ENCODE assay signal across 9 cellular contexts in genomic region chr19:49339364-49340068, GRCh38. TPM values are rescaled to one million over a fixed set of nuclear protein-coding genes. Genes with fewer than 3 reads are reported as not detected.
DNase-seq lines count a peak whose midpoint lies in the region; ATAC-seq and TF ChIP-seq lines count a peak whose summit lies in the region.
"Had no signal": no experiment of that assay in that cellular context is flagged by ENCODE, and none has a peak within 500 bp of the region (broad histone marks: within the 10 kb centered on the region; RNA-seq: fewer than 3 reads in every experiment).

No MANE protein-coding gene starts in this region.

- peak overlapping the region; percentile 78 for H3K4me2 ChIP-seq in hepatocyte

- intact Hi-C loops in prostate gland (cut with DNase I), result no loop called here

- WGBS in hepatocyte (ENCODE audit: low lambda C conversion rate, missing lambda C conversion rate), result 18% methylated on average over 27 of the region's 45 CpGs
- WGBS in prostate gland, result 13% methylated on average over 21 of the region's 45 CpGs

- no peak overlapping the region for H2AFZ ChIP-seq in hepatocyte

- no peaks in the 10 kb centered on the region for H3K4me1 ChIP-seq in hepatocyte (ENCODE audit: insufficient read depth)
- H3K4me1 ChIP-seq in prostate gland (replicated peaks), result no peaks in the 10 kb centered on the region

- H3K9me3 Mint-ChIP-seq in stimulated activated effector memory CD8-positive, alpha-beta T cell treated with anti-CD3 and anti-CD28 coated beads, Interleukin-12 subunit alpha, Interleukin-12 subunit beta, amount 100 ng/mL, for 72 hours, result no peaks in the 10 kb centered on the region

- DNase-seq in NCI-H146 (lab: John Stamatoyannopoulos, UW), result peak; percentile 26
- no peak for DNase-seq in NCI-H146 treated with DMSO at 0.1 percent for 48 hours (lab: John Stamatoyannopoulos, UW; ENCODE audit: unreplicated experiment)
- DNase-seq in astrocyte of the cerebellum (ENCODE audit: low read depth), result no peak
- peak; percentile 87 for DNase-seq in hepatocyte (ENCODE audit: low spot score)
- DNase-seq in prostate gland (ENCODE audit: low spot score), result peak; percentile 88
- no peak for DNase-seq in stimulated activated effector memory CD8-positive, alpha-beta T cell treated with anti-CD3 and anti-CD28 coated beads, Interleukin-12 subunit alpha, Interleukin-12 subunit beta, amount 100 ng/mL, for 72 hours (ENCODE audit: low spot score in 2 of 2)
- DNase-seq: CD4-positive, CD25-positive, alpha-beta regulatory T cell had no signal

- H4K20me1 ChIP-seq in hepatocyte (ENCODE audit: insufficient read depth, poor library complexity, severe bottlenecking), result peaks cover 7% of the 10 kb centered on the region

- H3K4me1 Mint-ChIP-seq in stimulated activated effector memory CD8-positive, alpha-beta T cell treated with anti-CD3 and anti-CD28 coated beads, Interleukin-12 subunit alpha, Interleukin-12 subunit beta, amount 100 ng/mL, for 72 hours, result peaks cover 66% of the 10 kb centered on the region

- peak; percentile 45 for TF ChIP-seq POLR2A in prostate gland (IDR thresholded peaks at IDR 0.05)

- H3K36me3 ChIP-seq in hepatocyte (replicated peaks; ENCODE audit: insufficient read depth, low read depth) (no peaks in the 10 kb centered on the region), prostate gland (no peaks in the 10 kb centered on the region)

- H3K4me3 Mint-ChIP-seq in stimulated activated effector memory CD8-positive, alpha-beta T cell treated with anti-CD3 and anti-CD28 coated beads, Interleukin-12 subunit alpha, Interleukin-12 subunit beta, amount 100 ng/mL, for 72 hours, result no peak overlapping the region

- ATAC-seq in stimulated activated effector memory CD8-positive, alpha-beta T cell treated with anti-CD3 and anti-CD28 coated beads, Interleukin-12 subunit alpha, Interleukin-12 subunit beta, amount 100 ng/mL, for 72 hours, result no peak
- no peak for ATAC-seq in GM21447 (IDR thresholded peaks at IDR 0.05; ENCODE audit: unreplicated experiment)
- no peak for ATAC-seq in HG02759 (IDR thresholded peaks at IDR 0.05; ENCODE audit: unreplicated experiment)

- no peaks in the 10 kb centered on the region for H3K79me2 ChIP-seq in hepatocyte

- no peak for TF ChIP-seq CTCF in astrocyte of the cerebellum (IDR thresholded peaks at IDR 0.05; ENCODE audit: low read depth, low read length, missing control alignments)
- TF ChIP-seq CTCF in hepatocyte (IDR thresholded peaks at IDR 0.05; ENCODE audit: poor library complexity), result no peak
- peak in 1 of 4 experiments; percentile 14 for TF ChIP-seq CTCF in prostate gland (IDR thresholded peaks at IDR 0.05)

- H3K27ac Mint-ChIP-seq in stimulated activated effector memory CD8-positive, alpha-beta T cell treated with anti-CD3 and anti-CD28 coated beads, Interleukin-12 subunit alpha, Interleukin-12 subunit beta, amount 100 ng/mL, for 72 hours, result no peak overlapping the region

- H3K27ac ChIP-seq in hepatocyte (no peak overlapping the region), prostate gland (peak overlapping the region; percentile 72 to 81)

- no peaks in the 10 kb centered on the region for H3K9me2 ChIP-seq in hepatocyte (replicated peaks; ENCODE audit: insufficient read depth)

- peaks cover 51% of the 10 kb centered on the region for H3K36me3 Mint-ChIP-seq in stimulated activated effector memory CD8-positive, alpha-beta T cell treated with anti-CD3 and anti-CD28 coated beads, Interleukin-12 subunit alpha, Interleukin-12 subunit beta, amount 100 ng/mL, for 72 hours

- peak overlapping the region; percentile 7 for H3K4me3 ChIP-seq in astrocyte of the cerebellum (ENCODE audit: low read depth, low read length)
- H3K4me3 ChIP-seq in hepatocyte, result no peak overlapping the region
- H3K4me3 ChIP-seq in prostate gland, result peak overlapping the region; percentile 26 to 33

- in situ Hi-C loops in astrocyte of the cerebellum (cut with HindIII; ENCODE audit: low sequenced_read_pairs), result no loop called here

- H3K9me3 ChIP-seq in hepatocyte (ENCODE audit: low read depth) (no peaks in the 10 kb centered on the region), prostate gland (no peaks in the 10 kb centered on the region)

- H3K27me3 ChIP-seq in hepatocyte (no peaks in the 10 kb centered on the region), prostate gland (replicated peaks; ENCODE audit: insufficient read depth) (no peaks in the 10 kb centered on the region)

RNA-seq across cellular contexts. Expression of gene CD37, which starts 4.3 kb away (rescaled TPM):
- 0.27 and 1.9 TPM in 2 replicates for total RNA-seq in hepatocyte
- polyA plus RNA-seq in hepatocyte, result 6.6 and 12.4 TPM in 2 replicates
- 10 to 100 TPM in 1 of 2 donors, 1 to 10 TPM in 1; 9.5 to 21.4 TPM for total RNA-seq in prostate gland

RNA-seq across cellular contexts. Expression of gene SLC6A16, which starts 14.5 kb away (rescaled TPM):
- total RNA-seq in hepatocyte, result 0.27 TPM in 1 of 2 replicates, not detected in the other
- polyA plus RNA-seq in hepatocyte, result 0.27 and 1.1 TPM in 2 replicates
- 1 to 10 TPM in 1 of 2 donors, under 1 TPM in 1; 0.59 to 4.3 TPM for total RNA-seq in prostate gland

RNA-seq across cellular contexts. Expression of gene TEAD2, which starts 22.7 kb away (rescaled TPM):
- total RNA-seq in hepatocyte (35.4 and 42.2 TPM in 2 replicates), prostate gland (10 to 100 TPM; 17.0 to 28.0 TPM)
- 36.1 and 41.4 TPM in 2 replicates for polyA plus RNA-seq in hepatocyte
- total RNA-seq: CD4-positive, CD25-positive, alpha-beta regulatory T cell had no signal
- polyA plus RNA-seq: CD4-positive, CD25-positive, alpha-beta regulatory T cell had no signal

RNA-seq across cellular contexts. Expression of gene DKKL1, which starts 24.2 kb away (rescaled TPM):
- total RNA-seq in hepatocyte, result 2.2 and 2.9 TPM in 2 replicates
- 4.0 and 6.0 TPM in 2 replicates for polyA plus RNA-seq in hepatocyte
- 10 to 100 TPM in 1 of 2 donors, 1 to 10 TPM in 1; 1.0 to 17.8 TPM for total RNA-seq in prostate gland
- total RNA-seq: CD4-positive, CD25-positive, alpha-beta regulatory T cell had no signal
- polyA plus RNA-seq: CD4-positive, CD25-positive, alpha-beta regulatory T cell had no signal

RNA-seq across cellular contexts. Expression of gene KASH5, which starts 48.5 kb away (rescaled TPM):
- total RNA-seq in hepatocyte, result not detected in 2 replicates
- not detected in 2 replicates for polyA plus RNA-seq in hepatocyte
- total RNA-seq in prostate gland, result 10 to 100 TPM in 1 of 2 donors, not detected in 1; 13.1 TPM
- total RNA-seq: CD4-positive, CD25-positive, alpha-beta regulatory T cell had no signal
- polyA plus RNA-seq: CD4-positive, CD25-positive, alpha-beta regulatory T cell had no signal

Comparison
In these comparisons a context has a peak if more than half of its experiments do, and no peak if none do; other contexts are left out.
1. DNase-seq: peak in NCI-H146 (single experiment), hepatocyte (single experiment) and prostate gland (single experiment); none in NCI-H146 treated with DMSO at 0.1 percent for 48 hours (single experiment), astrocyte of the cerebellum (single experiment) and stimulated activated effector memory CD8-positive, alpha-beta T cell treated with anti-CD3 and anti-CD28 coated beads, Interleukin-12 subunit alpha, Interleukin-12 subunit beta, amount 100 ng/mL, for 72 hours (0 of 2).